Comparison of ENCODE assay signal across 19 cellular contexts in genomic region chr14:90985601-90986242, GRCh38.
DNase-seq lines count a peak whose midpoint lies in the region; ATAC-seq and TF ChIP-seq lines count a peak whose summit lies in the region.
"Had no signal": no experiment of that assay in that cellular context is flagged by ENCODE, and none has a peak within 500 bp of the region (broad histone marks: within the 10 kb centered on the region; RNA-seq: fewer than 3 reads in every experiment).

No MANE protein-coding gene starts in this region.

- intact Hi-C loops in activated B cell treated with CpG ODN at 0.5 μM for 24 hours (cut with micrococcal nuclease) (loop anchor here (1.0 to 5.0 kb wide), 6 partner anchors 37 to 302 kb away; partner anchors contain the start of gene RPS6KA5), sigmoid colon (cut with DNase I) (no loop called here)

- POLR2A ChIA-PET in activated B cell treated with CpG ODN at 0.5 μM for 24 hours (lab: Charles Lee): interaction anchor here (1.1 to 1.8 kb wide), 5 partner anchors 24 to 188 kb away, joined by 3 to 8 read pairs (median 4); partner anchors contain the start of genes DGLUCY and RPS6KA5

- CTCF ChIA-PET in activated B cell treated with CpG ODN at 0.5 μM for 24 hours (lab: Charles Lee): interaction anchor here (0.9 to 7.7 kb wide), 5 partner anchors 23 to 189 kb away, joined by 3 to 97 read pairs (median 11); partner anchors contain the start of gene RPS6KA5

- H3K4me3 Mint-ChIP-seq in activated B cell treated with CpG ODN at 0.5 μM for 24 hours: no peak overlapping the region
- H3K4me3 Mint-ChIP-seq in T-helper 2 cell treated with Interferon-gamma antibody and Interleukin-4, amounts not matched to agents 5 μg/mL and 100 μg/mL, for 36 hours: no peak overlapping the region
- H3K4me3 Mint-ChIP-seq: activated naive CD8-positive, alpha-beta T cell treated with anti-CD3 and anti-CD28 coated beads, Interleukin-2, amount 10 ng/mL, durations not matched to agents 7 days and 5 days; central memory CD8-positive, alpha-beta T cell; natural killer cell had no signal

- H3K9me3 ChIP-seq in sigmoid colon: no peaks in the 10 kb centered on the region
- H3K9me3 ChIP-seq: heart left ventricle had no signal

- no peak overlapping the region for H3K27ac Mint-ChIP-seq in activated B cell treated with CpG ODN at 0.5 μM for 24 hours
- no peak overlapping the region for H3K27ac Mint-ChIP-seq in T-helper 2 cell treated with Interferon-gamma antibody and Interleukin-4, amounts not matched to agents 5 μg/mL and 100 μg/mL, for 36 hours
- H3K27ac Mint-ChIP-seq: activated naive CD8-positive, alpha-beta T cell treated with anti-CD3 and anti-CD28 coated beads, Interleukin-2, amount 10 ng/mL, durations not matched to agents 7 days and 5 days; natural killer cell had no signal

- TF ChIP-seq CTCF in activated B cell treated with CpG ODN at 0.5 μM for 24 hours (IDR thresholded peaks at IDR 0.05) (no peak), sigmoid colon (IDR thresholded peaks at IDR 0.05) (no peak)

- H3K27me3 ChIP-seq in sigmoid colon: no peaks in the 10 kb centered on the region
- H3K27me3 ChIP-seq: heart left ventricle had no signal

- ATAC-seq in GM18517 (IDR thresholded peaks at IDR 0.05; ENCODE audit: unreplicated experiment) (peak; percentile 86), GM21526 (IDR thresholded peaks at IDR 0.05; ENCODE audit: low FRiP score, unreplicated experiment) (peak; percentile 92), HG03095 (IDR thresholded peaks at IDR 0.05; ENCODE audit: unreplicated experiment) (peak; percentile 87), activated B cell treated with CpG ODN at 0.5 μM for 24 hours (ENCODE audit: low read depth) (peak; percentile 57)
- ATAC-seq: heart left ventricle, K562, natural killer cell had no signal

- peaks cover 0 to 7% (median 0%) of the 10 kb centered on the region in 4 donors for H3K36me3 ChIP-seq in sigmoid colon
- H3K36me3 ChIP-seq: heart left ventricle had no signal

- no peaks in the 10 kb centered on the region for H3K27me3 Mint-ChIP-seq in activated B cell treated with CpG ODN at 0.5 μM for 24 hours
- H3K27me3 Mint-ChIP-seq in T-helper 2 cell treated with Interferon-gamma antibody and Interleukin-4, amounts not matched to agents 5 μg/mL and 100 μg/mL, for 36 hours (ENCODE audit: low read depth): no peaks in the 10 kb centered on the region
- H3K27me3 Mint-ChIP-seq: activated naive CD8-positive, alpha-beta T cell treated with anti-CD3 and anti-CD28 coated beads, Interleukin-2, amount 10 ng/mL, durations not matched to agents 7 days and 5 days; central memory CD8-positive, alpha-beta T cell had no signal

- H3K9me3 Mint-ChIP-seq in activated B cell treated with CpG ODN at 0.5 μM for 24 hours: no peaks in the 10 kb centered on the region
- H3K9me3 Mint-ChIP-seq in T-helper 2 cell treated with Interferon-gamma antibody and Interleukin-4, amounts not matched to agents 5 μg/mL and 100 μg/mL, for 36 hours: no peaks in the 10 kb centered on the region
- H3K9me3 Mint-ChIP-seq: activated naive CD8-positive, alpha-beta T cell treated with anti-CD3 and anti-CD28 coated beads, Interleukin-2, amount 10 ng/mL, durations not matched to agents 7 days and 5 days; central memory CD8-positive, alpha-beta T cell; natural killer cell had no signal

- no peaks in the 10 kb centered on the region for H3K4me1 ChIP-seq in sigmoid colon
- H3K4me1 ChIP-seq: heart left ventricle had no signal

- peaks cover 19% of the 10 kb centered on the region for H3K4me1 Mint-ChIP-seq in activated B cell treated with CpG ODN at 0.5 μM for 24 hours
- peaks cover 22% of the 10 kb centered on the region for H3K4me1 Mint-ChIP-seq in T-helper 2 cell treated with Interferon-gamma antibody and Interleukin-4, amounts not matched to agents 5 μg/mL and 100 μg/mL, for 36 hours (ENCODE audit: low read depth)
- H3K4me1 Mint-ChIP-seq: natural killer cell had no signal

- 19 to 53% methylated on average over 1 of the region's 1 CpG for WGBS in sigmoid colon, 2 donors

- H3K4me3 ChIP-seq in sigmoid colon: no peak overlapping the region
- H3K4me3 ChIP-seq: heart left ventricle, K562 had no signal

- peaks cover 13% of the 10 kb centered on the region for H3K36me3 Mint-ChIP-seq in activated B cell treated with CpG ODN at 0.5 μM for 24 hours (ENCODE audit: low read depth)
- peaks cover 38% of the 10 kb centered on the region for H3K36me3 Mint-ChIP-seq in T-helper 2 cell treated with Interferon-gamma antibody and Interleukin-4, amounts not matched to agents 5 μg/mL and 100 μg/mL, for 36 hours (ENCODE audit: low read depth)
- H3K36me3 Mint-ChIP-seq: natural killer cell had no signal

- no peak overlapping the region for H3K27ac ChIP-seq in sigmoid colon
- H3K27ac ChIP-seq: C4-2B, heart left ventricle had no signal

- DNase-seq in activated B cell treated with CpG ODN at 0.5 μM for 24 hours (no peak), sigmoid colon (no peak), kidney glomerular epithelial cell (lab: John Stamatoyannopoulos, UW) (no peak), 8988T (no peak)
- no peak for DNase-seq in T-helper 2 cell treated with Interferon-gamma antibody and Interleukin-4, amounts not matched to agents 5 μg/mL and 100 μg/mL, for 36 hours (ENCODE audit: low spot score)
- DNase-seq: activated naive CD8-positive, alpha-beta T cell treated with anti-CD3 and anti-CD28 coated beads, Interleukin-2, amount 10 ng/mL, durations not matched to agents 7 days and 5 days; heart left ventricle; natural killer cell; NCI-H146; NCI-H774; SHP77 treated with DMSO at 0.1 percent for 48 hours; stimulated activated CD4-positive, alpha-beta T cell treated with anti-CD3 and anti-CD28 coated beads, Interleukin-4, amount 100 ng/mL, for 24 hours; stimulated activated naive CD4-positive, alpha-beta T cell had no signal

- TF ChIP-seq POLR2A in sigmoid colon (IDR thresholded peaks at IDR 0.05): no peak

- no peak for TF ChIP-seq EP300 in sigmoid colon (IDR thresholded peaks at IDR 0.05)
